1 cellular context compared by ENCODE assay signal in the genomic region with DNA sequence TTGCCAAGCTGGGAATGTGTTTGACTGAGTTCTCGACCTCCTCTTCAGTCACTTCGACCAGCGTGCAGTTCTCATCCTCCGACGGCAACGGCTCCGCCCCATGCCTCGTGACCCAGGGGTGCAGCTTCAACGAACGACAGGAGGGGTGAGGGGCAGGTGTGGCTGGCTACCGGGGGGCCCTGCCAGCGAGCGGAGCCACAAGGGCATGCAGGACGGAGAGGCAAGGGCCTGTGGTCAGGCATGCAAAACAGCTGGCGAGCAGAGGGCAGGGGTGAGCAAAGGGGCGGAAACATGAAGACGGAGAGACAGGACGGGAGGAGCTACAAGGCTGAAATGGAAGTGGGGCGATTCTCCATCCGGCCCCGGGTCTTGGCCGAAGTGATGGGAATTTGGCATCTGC.
A peak's percentile ranks its signal among the peaks of the same experiment; 100 is the strongest.
TF ChIP-seq lines count a peak whose summit lies in the region.

No MANE protein-coding gene starts in this region.

TF ChIP-seq in GM12878, 131 proteins besides CTCF, POLR2A, EP300 and RAD21 (continued from another document):
- TF ChIP-seq, protein P1, sequence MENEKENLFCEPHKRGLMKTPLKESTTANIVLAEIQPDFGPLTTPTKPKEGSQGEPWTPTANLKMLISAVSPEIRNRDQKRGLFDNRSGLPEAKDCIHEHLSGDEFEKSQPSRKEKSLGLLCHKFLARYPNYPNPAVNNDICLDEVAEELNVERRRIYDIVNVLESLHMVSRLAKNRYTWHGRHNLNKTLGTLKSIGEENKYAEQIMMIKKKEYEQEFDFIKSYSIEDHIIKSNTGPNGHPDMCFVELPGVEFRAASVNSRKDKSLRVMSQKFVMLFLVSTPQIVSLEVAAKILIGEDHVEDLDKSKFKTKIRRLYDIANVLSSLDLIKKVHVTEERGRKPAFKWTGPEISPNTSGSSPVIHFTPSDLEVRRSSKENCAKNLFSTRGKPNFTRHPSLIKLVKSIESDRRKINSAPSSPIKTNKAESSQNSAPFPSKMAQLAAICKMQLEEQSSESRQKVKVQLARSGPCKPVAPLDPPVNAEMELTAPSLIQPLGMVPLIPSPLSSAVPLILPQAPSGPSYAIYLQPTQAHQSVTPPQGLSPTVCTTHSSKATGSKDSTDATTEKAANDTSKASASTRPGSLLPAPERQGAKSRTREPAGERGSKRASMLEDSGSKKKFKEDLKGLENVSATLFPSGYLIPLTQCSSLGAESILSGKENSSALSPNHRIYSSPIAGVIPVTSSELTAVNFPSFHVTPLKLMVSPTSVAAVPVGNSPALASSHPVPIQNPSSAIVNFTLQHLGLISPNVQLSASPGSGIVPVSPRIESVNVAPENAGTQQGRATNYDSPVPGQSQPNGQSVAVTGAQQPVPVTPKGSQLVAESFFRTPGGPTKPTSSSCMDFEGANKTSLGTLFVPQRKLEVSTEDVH (IDR thresholded peaks at IDR 0.05; ENCODE audit: low read depth, partially characterized antibody) = no peak
- TF ChIP-seq, protein P2, sequence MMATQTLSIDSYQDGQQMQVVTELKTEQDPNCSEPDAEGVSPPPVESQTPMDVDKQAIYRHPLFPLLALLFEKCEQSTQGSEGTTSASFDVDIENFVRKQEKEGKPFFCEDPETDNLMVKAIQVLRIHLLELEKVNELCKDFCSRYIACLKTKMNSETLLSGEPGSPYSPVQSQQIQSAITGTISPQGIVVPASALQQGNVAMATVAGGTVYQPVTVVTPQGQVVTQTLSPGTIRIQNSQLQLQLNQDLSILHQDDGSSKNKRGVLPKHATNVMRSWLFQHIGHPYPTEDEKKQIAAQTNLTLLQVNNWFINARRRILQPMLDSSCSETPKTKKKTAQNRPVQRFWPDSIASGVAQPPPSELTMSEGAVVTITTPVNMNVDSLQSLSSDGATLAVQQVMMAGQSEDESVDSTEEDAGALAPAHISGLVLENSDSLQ (IDR thresholded peaks at IDR 0.05) = peak; percentile 34; the same call in 1 of the 2 replicates
- TF ChIP-seq ZNF24 (IDR thresholded peaks at IDR 0.05) = no peak
- peak; percentile 51 to 85 for TF ChIP-seq SRF (IDR thresholded peaks at IDR 0.05; ENCODE audit: low read depth in 2 of 2, low read length in 2 of 2)
- TF ChIP-seq PAX5 (IDR thresholded peaks at IDR 0.05; ENCODE audit: borderline replicate concordance, low read depth, low read length) = 0 out of 2 replicates have a peak, but pooled peaks have one; percentile 35
- TF ChIP-seq NR2F1 (conservative IDR thresholded peaks at IDR 0.05) = peak; percentile 91
- TF ChIP-seq, protein P3, sequence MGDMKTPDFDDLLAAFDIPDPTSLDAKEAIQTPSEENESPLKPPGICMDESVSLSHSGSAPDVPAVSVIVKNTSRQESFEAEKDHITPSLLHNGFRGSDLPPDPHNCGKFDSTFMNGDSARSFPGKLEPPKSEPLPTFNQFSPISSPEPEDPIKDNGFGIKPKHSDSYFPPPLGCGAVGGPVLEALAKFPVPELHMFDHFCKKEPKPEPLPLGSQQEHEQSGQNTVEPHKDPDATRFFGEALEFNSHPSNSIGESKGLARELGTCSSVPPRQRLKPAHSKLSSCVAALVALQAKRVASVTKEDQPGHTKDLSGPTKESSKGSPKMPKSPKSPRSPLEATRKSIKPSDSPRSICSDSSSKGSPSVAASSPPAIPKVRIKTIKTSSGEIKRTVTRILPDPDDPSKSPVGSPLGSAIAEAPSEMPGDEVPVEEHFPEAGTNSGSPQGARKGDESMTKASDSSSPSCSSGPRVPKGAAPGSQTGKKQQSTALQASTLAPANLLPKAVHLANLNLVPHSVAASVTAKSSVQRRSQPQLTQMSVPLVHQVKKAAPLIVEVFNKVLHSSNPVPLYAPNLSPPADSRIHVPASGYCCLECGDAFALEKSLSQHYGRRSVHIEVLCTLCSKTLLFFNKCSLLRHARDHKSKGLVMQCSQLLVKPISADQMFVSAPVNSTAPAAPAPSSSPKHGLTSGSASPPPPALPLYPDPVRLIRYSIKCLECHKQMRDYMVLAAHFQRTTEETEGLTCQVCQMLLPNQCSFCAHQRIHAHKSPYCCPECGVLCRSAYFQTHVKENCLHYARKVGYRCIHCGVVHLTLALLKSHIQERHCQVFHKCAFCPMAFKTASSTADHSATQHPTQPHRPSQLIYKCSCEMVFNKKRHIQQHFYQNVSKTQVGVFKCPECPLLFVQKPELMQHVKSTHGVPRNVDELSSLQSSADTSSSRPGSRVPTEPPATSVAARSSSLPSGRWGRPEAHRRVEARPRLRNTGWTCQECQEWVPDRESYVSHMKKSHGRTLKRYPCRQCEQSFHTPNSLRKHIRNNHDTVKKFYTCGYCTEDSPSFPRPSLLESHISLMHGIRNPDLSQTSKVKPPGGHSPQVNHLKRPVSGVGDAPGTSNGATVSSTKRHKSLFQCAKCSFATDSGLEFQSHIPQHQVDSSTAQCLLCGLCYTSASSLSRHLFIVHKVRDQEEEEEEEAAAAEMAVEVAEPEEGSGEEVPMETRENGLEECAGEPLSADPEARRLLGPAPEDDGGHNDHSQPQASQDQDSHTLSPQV (IDR thresholded peaks at IDR 0.05) = no peak
